In genomic region chr3:11238057-11238456, GRCh38 we compare ENCODE assay signal across 9 cellular contexts. TPM values are rescaled to one million over a fixed set of nuclear protein-coding genes. Genes with fewer than 3 reads are reported as not detected.
A peak's percentile ranks its signal among the peaks of the same experiment; 100 is the strongest.
DNase-seq lines count a peak whose midpoint lies in the region; ATAC-seq and TF ChIP-seq lines count a peak whose summit lies in the region.
"Had no signal": no experiment of that assay in that cellular context is flagged by ENCODE, and none has a peak within 500 bp of the region (broad histone marks: within the 10 kb centered on the region; RNA-seq: fewer than 3 reads in every experiment).

No MANE protein-coding gene starts in this region.

- intact Hi-C loops in PC-9 (cut with micrococcal nuclease; ENCODE audit: unreplicated experiment) = loop anchor here (1.0 to 10.0 kb wide), 5 partner anchors 51 to 407 kb away; partner anchors contain the start of gene VGLL4
- intact Hi-C loops in lower leg skin (cut with DNase I; ENCODE audit: low total_unique reads) = loop anchor here (10.0 kb wide), 1 partner anchor 97 kb away; no protein-coding TSS in a partner anchor

- no peak for TF ChIP-seq POLR2A in lower leg skin (IDR thresholded peaks at IDR 0.05)

- TF ChIP-seq CTCF in PC-9 (conservative IDR thresholded peaks at IDR 0.05) (no peak), astrocyte of the spinal cord (IDR thresholded peaks at IDR 0.05; ENCODE audit: low read depth, low read length) (no peak), omental fat pad (IDR thresholded peaks at IDR 0.05) (no peak), lower leg skin (IDR thresholded peaks at IDR 0.05) (no peak)

- in situ Hi-C loops in astrocyte of the spinal cord (cut with HindIII; ENCODE audit: low sequenced_read_pairs) = no loop called here

- H3K4me1 ChIP-seq in PC-9 (replicated peaks; ENCODE audit: insufficient read depth) = peaks cover 41% of the 10 kb centered on the region

- peak overlapping the region; percentile 81 for H3K4me2 ChIP-seq in PC-9

- peaks cover 27% of the 10 kb centered on the region for H3K79me2 ChIP-seq in PC-9 (ENCODE audit: low read depth)

- peak overlapping the region; percentile 44; the same call in 1 of the 2 replicates for H3K4me3 ChIP-seq in PC-9
- H3K4me3 ChIP-seq in astrocyte of the spinal cord (ENCODE audit: low read depth, low read length) = no peak overlapping the region
- no peak overlapping the region for H3K4me3 ChIP-seq in lower leg skin (ENCODE audit: low read depth, poor library complexity, severe bottlenecking)

- POLR2A ChIA-PET in PC-9 (lab: Charles Lee; ENCODE audit: unreplicated experiment) = interaction anchor here (0.5 to 1.9 kb wide), 7 partner anchors 23 to 200 kb away, joined by 3 to 7 read pairs (median 3); partner anchors contain the start of gene ATG7

- 0 out of 2 replicates have a peak, but pooled peaks cover 12% of the 10 kb centered on the region for H3K36me3 ChIP-seq in PC-9 (ENCODE audit: low read depth)

- peak; percentile 83 for DNase-seq in GM04503 (ENCODE audit: low read depth)
- peak; percentile 41 to 91 for DNase-seq in PC-9
- peak; percentile 90 for DNase-seq in astrocyte of the spinal cord (ENCODE audit: low read depth, low spot score)
- DNase-seq in omental fat pad (ENCODE audit: low spot score) = no peak
- no peak for DNase-seq in COLO668 (lab: John Stamatoyannopoulos, UW; ENCODE audit: unreplicated experiment)
- no peak for DNase-seq in hypothalamus (lab: John Stamatoyannopoulos, UW)
- no peak for DNase-seq in lower leg skin (ENCODE audit: low spot score in 2 of 2)
- DNase-seq: NCI-H2081 had no signal

- peaks cover 39% of the 10 kb centered on the region for H3F3A ChIP-seq in PC-9 (ENCODE audit: insufficient read depth, low read depth)

- WGBS in lower leg skin, 2 donors = 55 to 61% methylated on average over 3 of the region's 3 CpGs

- no peaks in the 10 kb centered on the region for H4K20me1 ChIP-seq in PC-9 (ENCODE audit: insufficient read depth)

- BruUV-seq in PC-9 (replicated peaks; lab: Mats Ljungman, UMichigan) = no TSS peak

- H3K27me3 ChIP-seq in PC-9 (ENCODE audit: insufficient read depth, low read depth) = no peaks in the 10 kb centered on the region

- CTCF ChIA-PET in PC-9 (lab: Charles Lee) = interaction anchor here (0.6 to 1.7 kb wide), 4 partner anchors 34 to 96 kb away, joined by 3 to 10 read pairs (median 3); no protein-coding TSS in a partner anchor

- H3K9me2 ChIP-seq in PC-9 (ENCODE audit: insufficient read depth) = no peaks in the 10 kb centered on the region

- no peak overlapping the region for H2AFZ ChIP-seq in PC-9

- peak overlapping the region; percentile 99 for H3K27ac ChIP-seq in PC-9

- H3K9me3 ChIP-seq in PC-9 (ENCODE audit: insufficient read depth, low read depth) = peaks cover 8% of the 10 kb centered on the region

- ATAC-seq in omental fat pad (ENCODE audit: low FRiP score) (peak; percentile 70), GM21576 (IDR thresholded peaks at IDR 0.05; ENCODE audit: unreplicated experiment) (no peak)

RNA-seq across cellular contexts. Expression of gene ATG7, which starts 34.1 kb away (rescaled TPM):
- total RNA-seq in PC-9 (2021) = 53.1 and 56.1 TPM in 2 replicates
- total RNA-seq in omental fat pad = 10 to 100 TPM; 62.9 to 96.7 (median 76.2) TPM
- 100 to 1,000 TPM in 1 of 4 donors, 10 to 100 TPM in 3; 38.8 to 110 (median 53.2) TPM for total RNA-seq in lower leg skin

Comparison
In these comparisons a context has a peak if more than half of its experiments do, and no peak if none do; other contexts are left out.
1. DNase-seq: peak in GM04503 (single experiment), PC-9 (2 of 2) and astrocyte of the spinal cord (single experiment); none in omental fat pad (single experiment), COLO668 (single experiment), hypothalamus (0 of 51) and lower leg skin (0 of 2).